ENCODE assay signal across 8 cellular contexts in genomic region chr4:6782147-6782845, GRCh38. TPM values are rescaled to one million over a fixed set of nuclear protein-coding genes. Genes with fewer than 3 reads are reported as not detected.
DNase-seq lines count a peak whose midpoint lies in the region; ATAC-seq and TF ChIP-seq lines count a peak whose summit lies in the region.

Gene KIAA0232 (plus strand): TSS chr4:6782727. CDS start chr4:6824454, 41,727 bp downstream.

- peak; percentile 73 to 79 for DNase-seq in AML-193 (lab: John Stamatoyannopoulos, UW)
- peak; percentile 69 for DNase-seq in NCI-H510A (lab: John Stamatoyannopoulos, UW)
- DNase-seq in activated CD4-positive, alpha-beta T cell treated with anti-CD3 and anti-CD28 coated beads for 24 hours (ENCODE audit: low read depth in 2 of 2): peak; percentile 85 to 86
- DNase-seq in cerebellum (ENCODE audit: low spot score): peak; percentile 97
- peak; percentile 94 for DNase-seq in kidney tubule cell (ENCODE audit: low spot score)
- DNase-seq in stimulated activated CD4-positive, alpha-beta T cell treated with anti-CD3 and anti-CD28 coated beads, Interleukin-1b, Interleukin-23, amount 100 ng/mL, for 1 hour (ENCODE audit: low read depth in 2 of 2): peak; percentile 79 to 82

- peak; percentile 62 for TF ChIP-seq POLR2A in GM19099 (IDR thresholded peaks at IDR 0.05; ENCODE audit: extremely low read depth, insufficient read length, low read depth)

- peak; percentile 77 for ATAC-seq in HG03432 (IDR thresholded peaks at IDR 0.05; ENCODE audit: unreplicated experiment)

RNA-seq across cellular contexts. Expression of gene KIAA0232, which starts in this region (rescaled TPM):
- 43.6 TPM for total RNA-seq in cerebellum

Comparison
In these comparisons a context has a peak if more than half of its experiments do, and no peak if none do; other contexts are left out.
1. Peak in every context shown above with its lines: DNase-seq and ATAC-seq.